In the genomic region with DNA sequence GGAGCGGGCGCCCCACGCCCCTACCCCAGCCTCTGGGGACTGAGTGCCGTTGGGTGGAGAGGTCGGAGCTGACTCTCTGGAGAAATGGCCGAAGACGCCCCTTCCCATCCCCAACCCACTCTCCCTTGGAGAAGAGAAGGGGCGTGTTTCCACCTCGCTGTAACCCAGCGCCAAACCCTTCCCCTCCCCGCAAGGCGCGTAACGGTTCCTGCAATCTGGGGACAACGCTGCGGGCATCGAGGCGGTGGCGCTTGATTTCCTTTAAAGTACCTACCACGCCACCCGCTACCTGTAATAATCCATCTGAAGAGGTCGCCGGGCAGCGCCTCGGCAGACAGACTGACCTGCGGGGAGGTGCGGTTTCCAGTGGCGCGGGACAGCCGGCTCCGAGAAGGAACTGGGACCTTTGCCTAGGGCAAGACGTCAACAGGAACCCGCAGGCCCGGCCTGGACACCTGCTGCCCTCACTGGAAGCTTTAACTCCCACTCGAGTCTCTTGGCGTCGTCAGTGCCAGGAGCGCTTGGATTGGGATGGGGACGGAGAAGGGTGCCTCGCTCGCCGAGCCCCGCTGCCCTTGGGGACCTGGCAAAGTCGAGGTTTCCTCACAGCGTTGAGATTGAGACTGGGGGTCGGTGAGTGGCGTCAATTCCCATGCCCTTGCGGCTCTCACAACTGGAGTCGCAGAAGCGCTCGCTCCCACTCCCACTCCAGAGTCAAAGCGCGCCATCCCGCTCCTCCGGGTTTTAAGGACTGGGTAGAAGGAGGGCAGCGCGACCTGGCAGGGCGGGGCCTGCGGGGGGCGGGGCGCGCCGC, we compare ENCODE assay signal across 8 cellular contexts. TPM values are rescaled to one million over a fixed set of nuclear protein-coding genes. Genes with fewer than 3 reads are reported as not detected.
A peak's percentile ranks its signal among the peaks of the same experiment; 100 is the strongest.
DNase-seq lines count a peak whose midpoint lies in the region; ATAC-seq, FAIRE-seq and TF ChIP-seq lines count a peak whose summit lies in the region.

A gene (minus strand): TSS at position 716 of the 814 bp plus-strand sequence. CDS start 763 bp downstream, outside the sequence.

- WGBS in esophagus squamous epithelium, 2 donors: 0% methylated on average over 6 of the region's 63 CpGs; no CpG with 5 or more reads in 1 of the 2 donors

- peak within 1 kb of the TSS; percentile 29 for H3K9ac ChIP-seq in neural cell (ENCODE audit: low read length)

- no peak for FAIRE-seq in RCC 7860 (lab: Jason Lieb, UNC)

- no peaks in the 10 kb centered on the region for H4K20me1 ChIP-seq in neural cell (ENCODE audit: insufficient read depth)

- no peaks in the 10 kb centered on the region for H3K9me2 ChIP-seq in neural cell (ENCODE audit: insufficient read depth, low read length)

- H3K9me3 ChIP-seq in SJSA1 (replicated peaks): 0 out of 2 replicates have a peak, but pooled peaks cover 9% of the 10 kb centered on the region
- no peaks in the 10 kb centered on the region for H3K9me3 ChIP-seq in esophagus squamous epithelium
- H3K9me3 ChIP-seq in neural cell (ENCODE audit: low read length): peaks cover 2% of the 10 kb centered on the region

- intact Hi-C loops in esophagus squamous epithelium (cut with DNase I): no loop called here

- H3K4me1 ChIP-seq in SJSA1 (replicated peaks) (peaks cover 43% of the 10 kb centered on the region), esophagus squamous epithelium (peaks cover 16 to 63% (median 30%) of the 10 kb centered on the region in 3 donors)

- in situ Hi-C loops in GM13976 (cut with MboI; ENCODE audit: low sequenced_read_pairs, unreplicated experiment): no loop called here

- H3F3A ChIP-seq in neural cell (ENCODE audit: insufficient read depth, low read length, poor library complexity, severe bottlenecking): no peaks in the 10 kb centered on the region

- TF ChIP-seq EP300 in neural cell (conservative IDR thresholded peaks at IDR 0.05; ENCODE audit: poor library complexity, severe bottlenecking): no peak

- H3K36me3 ChIP-seq in SJSA1 (peaks cover 7% of the 10 kb centered on the region; the same call in 1 of the 2 replicates), esophagus squamous epithelium (no peaks in the 10 kb centered on the region), neural cell (ENCODE audit: insufficient read depth, low read length) (no peaks in the 10 kb centered on the region)

- peak; percentile 15 for ATAC-seq in GM21390 (IDR thresholded peaks at IDR 0.05; ENCODE audit: unreplicated experiment)
- no peak for ATAC-seq in GM21528 (IDR thresholded peaks at IDR 0.05; ENCODE audit: low FRiP score, unreplicated experiment)

- no peaks in the 10 kb centered on the region for H3K27me3 ChIP-seq in SJSA1 (replicated peaks)
- H3K27me3 ChIP-seq in esophagus squamous epithelium: peaks cover 0 to 59% (median 0%) of the 10 kb centered on the region in 4 donors
- peaks cover 66% of the 10 kb centered on the region for H3K27me3 ChIP-seq in neural cell (ENCODE audit: insufficient read depth, low read depth, low read length)

- peak; percentile 59 for DNase-seq in AG20443 (ENCODE audit: low spot score)
- DNase-seq in SJSA1 (ENCODE audit: low read depth in 1 of 2, low spot score in 2 of 2): no peak
- DNase-seq in esophagus squamous epithelium (lab: John Stamatoyannopoulos, UW): no peak
- no peak for DNase-seq in RCC 7860 (ENCODE audit: low spot score)
- DNase-seq in GM13976 (ENCODE audit: low spot score): no peak

- H2AFZ ChIP-seq in neural cell (ENCODE audit: low read depth, low read length): no peak within 1 kb of the TSS

- peak within 1 kb of the TSS; percentile 70 for H3K4me2 ChIP-seq in neural cell (ENCODE audit: low read length)

- no peak for TF ChIP-seq RAD21 in neural cell (conservative IDR thresholded peaks at IDR 0.05)

- peak in 1 of 4 donors; percentile 35 for TF ChIP-seq POLR2A in esophagus squamous epithelium (IDR thresholded peaks at IDR 0.05)

- H3K27ac ChIP-seq in SJSA1: peak within 1 kb of the TSS; percentile 78
- peak within 1 kb of the TSS; percentile 74 to 95 (median 87) for H3K27ac ChIP-seq in esophagus squamous epithelium
- no peak within 1 kb of the TSS for H3K27ac ChIP-seq in neural cell (ENCODE audit: low read length)

- TF ChIP-seq CTCF in esophagus squamous epithelium (IDR thresholded peaks at IDR 0.05): no peak
- TF ChIP-seq CTCF in neural cell (IDR thresholded peaks at IDR 0.05; ENCODE audit: poor library complexity, severe bottlenecking): no peak
- no peak for TF ChIP-seq CTCF in GM13976 (IDR thresholded peaks at IDR 0.05; ENCODE audit: borderline replicate concordance, control extremely low read depth, extremely low read depth, insufficient read depth, missing control alignments)

- no peaks in the 10 kb centered on the region for H3K79me2 ChIP-seq in neural cell (replicated peaks; ENCODE audit: insufficient read depth, low read length)

- H3K4me3 ChIP-seq in SJSA1 (peak within 1 kb of the TSS; percentile 33), esophagus squamous epithelium (peak within 1 kb of the TSS; percentile 46 to 83 (median 58)), neural cell (ENCODE audit: low read length) (peak within 1 kb of the TSS; percentile 75)

TF ChIP-seq in neural cell, 6 proteins besides CTCF, POLR2A, EP300 and RAD21:
- TF ChIP-seq, protein P1, sequence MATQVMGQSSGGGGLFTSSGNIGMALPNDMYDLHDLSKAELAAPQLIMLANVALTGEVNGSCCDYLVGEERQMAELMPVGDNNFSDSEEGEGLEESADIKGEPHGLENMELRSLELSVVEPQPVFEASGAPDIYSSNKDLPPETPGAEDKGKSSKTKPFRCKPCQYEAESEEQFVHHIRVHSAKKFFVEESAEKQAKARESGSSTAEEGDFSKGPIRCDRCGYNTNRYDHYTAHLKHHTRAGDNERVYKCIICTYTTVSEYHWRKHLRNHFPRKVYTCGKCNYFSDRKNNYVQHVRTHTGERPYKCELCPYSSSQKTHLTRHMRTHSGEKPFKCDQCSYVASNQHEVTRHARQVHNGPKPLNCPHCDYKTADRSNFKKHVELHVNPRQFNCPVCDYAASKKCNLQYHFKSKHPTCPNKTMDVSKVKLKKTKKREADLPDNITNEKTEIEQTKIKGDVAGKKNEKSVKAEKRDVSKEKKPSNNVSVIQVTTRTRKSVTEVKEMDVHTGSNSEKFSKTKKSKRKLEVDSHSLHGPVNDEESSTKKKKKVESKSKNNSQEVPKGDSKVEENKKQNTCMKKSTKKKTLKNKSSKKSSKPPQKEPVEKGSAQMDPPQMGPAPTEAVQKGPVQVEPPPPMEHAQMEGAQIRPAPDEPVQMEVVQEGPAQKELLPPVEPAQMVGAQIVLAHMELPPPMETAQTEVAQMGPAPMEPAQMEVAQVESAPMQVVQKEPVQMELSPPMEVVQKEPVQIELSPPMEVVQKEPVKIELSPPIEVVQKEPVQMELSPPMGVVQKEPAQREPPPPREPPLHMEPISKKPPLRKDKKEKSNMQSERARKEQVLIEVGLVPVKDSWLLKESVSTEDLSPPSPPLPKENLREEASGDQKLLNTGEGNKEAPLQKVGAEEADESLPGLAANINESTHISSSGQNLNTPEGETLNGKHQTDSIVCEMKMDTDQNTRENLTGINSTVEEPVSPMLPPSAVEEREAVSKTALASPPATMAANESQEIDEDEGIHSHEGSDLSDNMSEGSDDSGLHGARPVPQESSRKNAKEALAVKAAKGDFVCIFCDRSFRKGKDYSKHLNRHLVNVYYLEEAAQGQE (IDR thresholded peaks at IDR 0.05; ENCODE audit: borderline replicate concordance): no peak
- TF ChIP-seq TAF1 (IDR thresholded peaks at IDR 0.05; ENCODE audit: low read depth): no peak
- no peak for TF ChIP-seq MXI1 (conservative IDR thresholded peaks at IDR 0.05; ENCODE audit: poor library complexity, severe bottlenecking)
- no peak for TF ChIP-seq POLR2AphosphoS5 (IDR thresholded peaks at IDR 0.05)
- TF ChIP-seq EZH2 (IDR thresholded peaks at IDR 0.05; ENCODE audit: borderline replicate concordance, insufficient read depth, low read length, poor library complexity, severe bottlenecking): no peak
- no peak for TF ChIP-seq SMC3 (conservative IDR thresholded peaks at IDR 0.05; ENCODE audit: poor library complexity)

RNA-seq across cellular contexts. Expression of the gene that starts here (rescaled TPM):
- 5.6 and 9.8 TPM in 2 replicates for total RNA-seq in SJSA1 (2014; rRNA removed; shearing (Covaris generic))
- total RNA-seq in esophagus squamous epithelium: 10 to 100 TPM in 2 of 4 donors, 1 to 10 TPM in 2; 1.0 to 20.6 (median 12.8) TPM
- polyA plus RNA-seq in neural cell: not detected in 2 replicates
- polyA minus RNA-seq in neural cell: 0.24 TPM in 1 of 2 replicates, not detected in the other
